In genomic region chr11:63766501-63767270, GRCh38 we compare ENCODE assay signal across 8 cellular contexts.
DNase-seq lines count a peak whose midpoint lies in the region; ATAC-seq lines count a peak whose summit lies in the region.

No MANE protein-coding gene starts in this region.

- peaks cover 4% of the 10 kb centered on the region for H3K36me3 Mint-ChIP-seq in T-helper 2 cell treated with Interferon-gamma antibody and Interleukin-4, amounts not matched to agents 5 μg/mL and 100 μg/mL, for 36 hours (ENCODE audit: low read depth)
- no peaks in the 10 kb centered on the region for H3K36me3 Mint-ChIP-seq in activated naive CD8-positive, alpha-beta T cell

- H3K4me1 Mint-ChIP-seq in T-helper 2 cell treated with Interferon-gamma antibody and Interleukin-4, amounts not matched to agents 5 μg/mL and 100 μg/mL, for 36 hours (ENCODE audit: low read depth): peaks cover 7% of the 10 kb centered on the region
- H3K4me1 Mint-ChIP-seq in activated naive CD8-positive, alpha-beta T cell (ENCODE audit: low read depth): peaks cover 6% of the 10 kb centered on the region

- ATAC-seq in GM21723 (IDR thresholded peaks at IDR 0.05; ENCODE audit: unreplicated experiment) (no peak), HG02610 (IDR thresholded peaks at IDR 0.05; ENCODE audit: unreplicated experiment) (no peak)

- H3K27ac Mint-ChIP-seq in T-helper 2 cell treated with Interferon-gamma antibody and Interleukin-4, amounts not matched to agents 5 μg/mL and 100 μg/mL, for 36 hours: peak overlapping the region; percentile 20
- H3K27ac Mint-ChIP-seq in activated naive CD8-positive, alpha-beta T cell: no peak overlapping the region

- no peak for DNase-seq in T-helper 2 cell treated with Interferon-gamma antibody and Interleukin-4, amounts not matched to agents 5 μg/mL and 100 μg/mL, for 36 hours (ENCODE audit: low spot score)
- DNase-seq in T-helper 2 cell: no peak
- no peak for DNase-seq in amniotic stem cell (lab: John Stamatoyannopoulos, UW)

- H3K9ac ChIP-seq in iPS-20b (ENCODE audit: low read depth, low read length): peak overlapping the region; percentile 94; the same call in 1 of the 2 replicates
- H3K9ac ChIP-seq in stomach smooth muscle (ENCODE audit: low read length in 2 of 2): peak overlapping the region in 1 of 2 donors; percentile 20

- H3K4me1 ChIP-seq in iPS-20b (ENCODE audit: insufficient read depth, low read length): peaks cover 27% of the 10 kb centered on the region
- peaks cover 64% of the 10 kb centered on the region for H3K4me1 ChIP-seq in stomach smooth muscle (ENCODE audit: control insufficient read depth, insufficient read depth, low read length)

- no peaks in the 10 kb centered on the region for H3K9me3 Mint-ChIP-seq in T-helper 2 cell treated with Interferon-gamma antibody and Interleukin-4, amounts not matched to agents 5 μg/mL and 100 μg/mL, for 36 hours
- no peaks in the 10 kb centered on the region for H3K9me3 Mint-ChIP-seq in activated naive CD8-positive, alpha-beta T cell (ENCODE audit: low read depth)

- H3K4me3 ChIP-seq in iPS-20b (ENCODE audit: low read length) (peak overlapping the region; percentile 92), stomach smooth muscle (ENCODE audit: low read length in 2 of 2) (peak overlapping the region in 1 of 2 donors; percentile 88)

- H3K4me3 Mint-ChIP-seq in T-helper 2 cell treated with Interferon-gamma antibody and Interleukin-4, amounts not matched to agents 5 μg/mL and 100 μg/mL, for 36 hours: peak overlapping the region; percentile 98
- H3K4me3 Mint-ChIP-seq in activated naive CD8-positive, alpha-beta T cell: peak overlapping the region; percentile 96

- H3K27me3 Mint-ChIP-seq in T-helper 2 cell treated with Interferon-gamma antibody and Interleukin-4, amounts not matched to agents 5 μg/mL and 100 μg/mL, for 36 hours (ENCODE audit: low read depth): peaks cover 23% of the 10 kb centered on the region
- H3K27me3 Mint-ChIP-seq in activated naive CD8-positive, alpha-beta T cell: no peaks in the 10 kb centered on the region

- H3K27ac ChIP-seq in iPS-20b (ENCODE audit: low read length) (no peak overlapping the region), stomach smooth muscle (ENCODE audit: low read length) (peak overlapping the region; percentile 78)

- peaks cover 25% of the 10 kb centered on the region for H3K27me3 ChIP-seq in iPS-20b (ENCODE audit: insufficient read depth, low read length)
- H3K27me3 ChIP-seq in stomach smooth muscle (ENCODE audit: control insufficient read depth in 1 of 2, insufficient read depth in 2 of 2, low read length in 2 of 2): no peaks in the 10 kb centered on the region

- no peaks in the 10 kb centered on the region for H3K9me3 ChIP-seq in iPS-20b (ENCODE audit: insufficient read depth, low read depth, low read length)
- H3K9me3 ChIP-seq in stomach smooth muscle (ENCODE audit: control insufficient read depth in 2 of 2, low read length in 2 of 2): no peaks in the 10 kb centered on the region

- H3K36me3 ChIP-seq in iPS-20b (ENCODE audit: insufficient read depth, low read depth, low read length) (peaks cover 13% of the 10 kb centered on the region; the same call in 1 of the 2 replicates), stomach smooth muscle (ENCODE audit: control insufficient read depth in 2 of 2, insufficient read depth in 2 of 2, low read length in 2 of 2) (no peaks in the 10 kb centered on the region)
